8 cellular contexts compared by ENCODE assay signal in the genomic region with DNA sequence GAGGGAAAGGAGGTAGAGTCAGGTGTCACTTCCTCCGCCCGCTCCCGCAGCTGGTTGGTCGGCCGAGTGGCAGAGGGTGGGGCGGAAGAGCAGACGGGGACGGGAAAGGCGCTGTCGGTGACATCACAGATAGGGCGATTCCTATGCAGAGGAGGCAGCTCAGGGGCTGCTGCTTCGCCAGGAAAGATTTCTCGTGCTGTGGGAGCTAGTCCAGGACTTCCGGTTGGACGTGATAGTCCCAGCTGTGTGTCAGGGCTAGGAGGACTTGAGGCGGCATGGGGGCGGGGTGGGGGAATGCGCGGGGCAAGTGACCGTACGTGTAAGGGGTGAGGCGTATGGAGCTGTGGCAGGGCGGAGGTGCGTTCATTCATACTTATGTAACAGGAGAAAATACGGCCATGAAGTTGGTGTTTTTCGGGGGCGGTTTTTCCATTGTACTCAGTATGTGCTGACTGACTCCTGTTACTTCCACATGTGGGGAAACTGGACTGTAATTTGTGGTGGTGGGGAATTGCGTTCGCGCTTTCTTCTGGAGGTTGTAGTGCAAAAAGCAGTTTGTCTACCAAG.
A peak's percentile ranks its signal among the peaks of the same experiment; 100 is the strongest.
DNase-seq lines count a peak whose midpoint lies in the region; ATAC-seq, FAIRE-seq and TF ChIP-seq lines count a peak whose summit lies in the region.
"Not testable (repeated sequence)": the region's sequence is repeated elsewhere in the genome, so short reads cannot be mapped to it uniquely, and the experiment has no call there.

No MANE protein-coding gene starts in this region.

- H3K36me3 Mint-ChIP-seq in WTC11: not testable (repeated sequence)

- H3K27me3 ChIP-seq in GM12878 (replicated peaks in 1 of 2; ENCODE audit: control insufficient read depth in 2 of 2, insufficient read depth in 2 of 2, low read length in 1 of 2); neuronal stem cell (ENCODE audit: control insufficient read depth in 3 of 3, insufficient read depth in 3 of 3, low read depth in 1 of 3, low read length in 3 of 3); thoracic aorta (replicated peaks; ENCODE audit: insufficient read depth): not testable (repeated sequence)

- H3K27ac Mint-ChIP-seq in WTC11: peak overlapping the region; percentile 92

- in situ Hi-C loops in GM12878 (cut with MboI): not testable (repeated sequence)

- not testable (repeated sequence) for TF ChIP-seq RAD21 in GM12878 (IDR thresholded peaks at IDR 0.05; ENCODE audit: insufficient read depth, low read depth, low read length)

- POLR2A ChIA-PET in WTC11 (lab: Charles Lee); GM12878 (lab: Charles Lee): not testable (repeated sequence)

- not testable (repeated sequence) for H4K8ac ChIP-seq in neuronal stem cell (ENCODE audit: low read depth, low read length)

- DNase-seq in M059J (ENCODE audit: low read depth) (peak; percentile 78), WTC11 (ENCODE audit: low spot score) (peak; percentile 58), left cardiac atrium (peak; percentile 62), neuronal stem cell (ENCODE audit: low spot score) (peak; percentile 26), thoracic aorta (ENCODE audit: low spot score) (peak; percentile 8)
- DNase-seq in GM12878 (ENCODE audit: low read depth, low spot score): not testable (repeated sequence)

- TF ChIP-seq POLR2A in GM10847 (IDR thresholded peaks at IDR 0.05; ENCODE audit: extremely low read depth, insufficient read length): peak; percentile 18
- TF ChIP-seq POLR2A in GM12878 (IDR thresholded peaks at IDR 0.05; ENCODE audit: low read depth, low read length): peak; percentile 33; the same call in 1 of the 2 replicates

- not testable (repeated sequence) for H3K9me3 ChIP-seq in GM12878 (replicated peaks; ENCODE audit: control insufficient read depth, insufficient read depth, low read length); neuronal stem cell (replicated peaks in 1 of 2; ENCODE audit: control insufficient read depth in 2 of 2, insufficient read depth in 1 of 2, low read depth in 1 of 2, low read length in 2 of 2); thoracic aorta

- not testable (repeated sequence) for H3K79me1 ChIP-seq in neuronal stem cell (ENCODE audit: low read depth, low read length)

- H3K4ac ChIP-seq in neuronal stem cell (ENCODE audit: low read length): not testable (repeated sequence)

- CTCF ChIA-PET in WTC11 (lab: Charles Lee); GM12878 (lab: Yijun Ruan, JAX): not testable (repeated sequence)

- intact Hi-C loops in GM12878 (cut with micrococcal nuclease; ENCODE audit: unreplicated experiment); left cardiac atrium (cut with DNase I): not testable (repeated sequence)

- H3K4me1 ChIP-seq in GM12878 (ENCODE audit: control insufficient read depth, insufficient read depth, low read length); neuronal stem cell (ENCODE audit: control insufficient read depth in 2 of 2, insufficient read depth in 1 of 2, low read depth in 1 of 2, low read length in 2 of 2); thoracic aorta (ENCODE audit: control insufficient read depth in 1 of 2, low read depth in 2 of 2): not testable (repeated sequence)

- not testable (repeated sequence) for H2BK120ac ChIP-seq in neuronal stem cell (ENCODE audit: low read depth, low read length)

- not testable (repeated sequence) for H3K4me3 ChIP-seq in GM12878
- H3K4me3 ChIP-seq in neuronal stem cell (ENCODE audit: low read length in 2 of 2) (peak overlapping the region in 1 of 2 donors; percentile 30), thoracic aorta (peak overlapping the region; percentile 59)

- 2% methylated on average over 23 of the region's 30 CpGs for WGBS in GM12878 (ENCODE audit: insufficient coverage, insufficient replicate concordance, low lambda C conversion rate, missing lambda C conversion rate)
- WGBS in neuronal stem cell (ENCODE audit: extremely low coverage in 2 of 2, insufficient read length in 2 of 2, insufficient replicate concordance in 1 of 2), 2 donors: no CpG with 5 or more reads among the region's 30 CpGs

- H3K9ac ChIP-seq in GM12878 (ENCODE audit: control insufficient read depth, insufficient read depth, low read length); neuronal stem cell (ENCODE audit: low read depth, low read length, poor library complexity): not testable (repeated sequence)

- H2AFZ ChIP-seq in GM12878 (ENCODE audit: control insufficient read depth, low read depth, low read length): not testable (repeated sequence)
- H2AFZ ChIP-seq in neuronal stem cell (ENCODE audit: low read length): peak overlapping the region; percentile 74

- H3K27me3 Mint-ChIP-seq in WTC11 (ENCODE audit: low read depth): not testable (repeated sequence)

- RAD21 ChIA-PET in GM12878 (lab: Charles Lee; ENCODE audit: unreplicated experiment): not testable (repeated sequence)

- H3K27ac ChIP-seq in GM12878 (ENCODE audit: control insufficient read depth, insufficient read depth): not testable (repeated sequence)
- H3K27ac ChIP-seq in neuronal stem cell (replicated peaks; ENCODE audit: low read length): peak overlapping the region; percentile 43
- H3K27ac ChIP-seq in thoracic aorta: peak overlapping the region; percentile 52 to 78

- H3K36me3 ChIP-seq in GM12878 (ENCODE audit: control insufficient read depth in 2 of 2, insufficient read depth in 2 of 2, low read length in 1 of 2); neuronal stem cell (replicated peaks in 1 of 2; ENCODE audit: control insufficient read depth in 2 of 2, insufficient read depth in 2 of 2, low read length in 2 of 2); thoracic aorta: not testable (repeated sequence)

- not testable (repeated sequence) for H2BK15ac ChIP-seq in neuronal stem cell (ENCODE audit: low read length)

- SMC1A ChIA-PET in GM12878 (lab: Charles Lee; ENCODE audit: uncharacterized antibody, unreplicated experiment): not testable (repeated sequence)

- H2BK5ac ChIP-seq in neuronal stem cell (ENCODE audit: low read length): not testable (repeated sequence)

- peak overlapping the region; percentile 64 for H3K4me3 Mint-ChIP-seq in WTC11

- not testable (repeated sequence) for H2BK12ac ChIP-seq in neuronal stem cell (ENCODE audit: low read length)

- TF ChIP-seq CTCF in WTC11 (IDR thresholded peaks at IDR 0.05); GM12878 (IDR thresholded peaks at IDR 0.05 in 2 of 3, conservative IDR thresholded peaks at IDR 0.05 in 1 of 3; ENCODE audit: control insufficient read depth in 2 of 3, extremely low read depth in 1 of 3, insufficient read depth in 1 of 3, low read depth in 3 of 3, low read length in 3 of 3); thoracic aorta (IDR thresholded peaks at IDR 0.05): not testable (repeated sequence)

- not testable (repeated sequence) for FAIRE-seq in GM12878 (lab: Jason Lieb, UNC)

- not testable (repeated sequence) for H2AK5ac ChIP-seq in neuronal stem cell (ENCODE audit: low read depth, low read length)

- not testable (repeated sequence) for H3K4me2 ChIP-seq in GM12878 (ENCODE audit: control insufficient read depth, insufficient read depth); neuronal stem cell (ENCODE audit: insufficient read depth, low read length, poor library complexity, severe bottlenecking)

- not testable (repeated sequence) for TF ChIP-seq EP300 in GM12878 (IDR thresholded peaks at IDR 0.05; ENCODE audit: borderline replicate concordance in 1 of 2, control insufficient read depth in 1 of 2, low read depth in 2 of 2, low read length in 2 of 2)

- not testable (repeated sequence) for H3K18ac ChIP-seq in neuronal stem cell (ENCODE audit: low read length)

- not testable (repeated sequence) for H3K23ac ChIP-seq in neuronal stem cell (ENCODE audit: low read depth, low read length, poor library complexity)

- ATAC-seq in HG02571 (IDR thresholded peaks at IDR 0.05; ENCODE audit: unreplicated experiment) (peak; percentile 95), WTC11 (peak; percentile 94), GM12878 (peak; percentile 96), left cardiac atrium (peak; percentile 100), thoracic aorta (ENCODE audit: insufficient number of reproducible peaks, low FRiP score, low read depth) (peak; percentile 94)

- not testable (repeated sequence) for H4K91ac ChIP-seq in neuronal stem cell (ENCODE audit: low read depth, low read length, poor library complexity)

- H3K9me3 Mint-ChIP-seq in WTC11: not testable (repeated sequence)

- H3K4me1 Mint-ChIP-seq in WTC11: not testable (repeated sequence)

- not testable (repeated sequence) for H4K20me1 ChIP-seq in GM12878 (ENCODE audit: control insufficient read depth, insufficient read depth)

- not testable (repeated sequence) for H3K14ac ChIP-seq in neuronal stem cell (ENCODE audit: low read length)

- H3K79me2 ChIP-seq in GM12878 (ENCODE audit: control insufficient read depth, insufficient read depth, low read length): not testable (repeated sequence)

- not testable (repeated sequence) for BruUV-seq in GM12878 (replicated peaks; lab: Mats Ljungman, UMichigan)

TF ChIP-seq in WTC11, 78 proteins besides CTCF, POLR2A, EP300 and RAD21 (continues in another document):
- peak; percentile 91; the same call in 1 of the 2 replicates for TF ChIP-seq ZNF416 (CRISPR knock-in tag; IDR thresholded peaks at IDR 0.05)
